1 cellular context compared by ENCODE assay signal in genomic region chr12:53006810-53007742, GRCh38.
TF ChIP-seq lines count a peak whose summit lies in the region.

No MANE protein-coding gene starts in this region.

TF ChIP-seq in HepG2, 621 proteins besides CTCF, POLR2A, EP300 and RAD21 (continued from another document):
- TF ChIP-seq AFF4 (CRISPR knock-in tag; IDR thresholded peaks at IDR 0.05) (0 out of 2 replicates have a peak, but pooled peaks have one; percentile 19), ZNF589 (CRISPR knock-in tag; conservative IDR thresholded peaks at IDR 0.05) (0 out of 2 replicates have a peak, but pooled peaks have one; percentile 8), FOXP1 (IDR thresholded peaks at IDR 0.05) (no peak), FOXP1 (CRISPR knock-in tag; IDR thresholded peaks at IDR 0.05) (no peak), ZBTB14 (CRISPR knock-in tag; IDR thresholded peaks at IDR 0.05) (peak; percentile 83), ZBTB10 (CRISPR knock-in tag; IDR thresholded peaks at IDR 0.05; ENCODE audit: borderline replicate concordance) (no peak)
